Comparison of ENCODE assay signal across 15 cellular contexts in genomic region chr2:241359481-241360045, GRCh38. TPM values are rescaled to one million over a fixed set of nuclear protein-coding genes. Genes with fewer than 3 reads are reported as not detected.
DNase-seq lines count a peak whose midpoint lies in the region; TF ChIP-seq lines count a peak whose summit lies in the region.
"Had no signal": no experiment of that assay in that cellular context is flagged by ENCODE, and none has a peak within 500 bp of the region (broad histone marks: within the 10 kb centered on the region; RNA-seq: fewer than 3 reads in every experiment).

No MANE protein-coding gene starts in this region.

- H3K9me3 ChIP-seq in mucosa of stomach (ENCODE audit: control insufficient read depth, low read length) = no peaks in the 10 kb centered on the region

- no peaks in the 10 kb centered on the region for H3K9me3 Mint-ChIP-seq in brain
- H3K9me3 Mint-ChIP-seq: activated CD4-positive, alpha-beta memory T cell treated with anti-CD3 and anti-CD28 coated beads, Interleukin-2, amount 10 ng/mL, durations not matched to agents 7 days and 5 days; activated T-cell treated with anti-CD3 and anti-CD28 coated beads, Interleukin-2, amount 50 U/mL, for 24 hours; T-helper 1 cell treated with Interleukin-12 subunit alpha and Interleukin-12 subunit beta and Interleukin-4 antibody, amounts not matched to agents 30 μg/mL and 1 μg/mL, for 36 hours had no signal

- peaks cover 59% of the 10 kb centered on the region for H3K4me1 ChIP-seq in mucosa of stomach (ENCODE audit: control insufficient read depth, insufficient read depth, low read length)

- no peak for TF ChIP-seq CTCF in brain (conservative IDR thresholded peaks at IDR 0.05)

- H3K4me1 Mint-ChIP-seq in brain = peaks cover 40% of the 10 kb centered on the region

- H3K9ac ChIP-seq in mucosa of stomach (ENCODE audit: low read length) = peak overlapping the region; percentile 11

- H3K27me3 ChIP-seq in mucosa of stomach (ENCODE audit: control insufficient read depth, insufficient read depth, low read length) = no peaks in the 10 kb centered on the region

- peaks cover 15% of the 10 kb centered on the region for H3K36me3 Mint-ChIP-seq in brain

- no peak overlapping the region for H3K4me3 ChIP-seq in mucosa of stomach (ENCODE audit: low read length)

- in situ Hi-C loops in KBM-7 (cut with MboI; ENCODE audit: low pct_unique_long_range_greater_than_20kb, low sequenced_read_pairs) = no loop called here

- peaks cover 6% of the 10 kb centered on the region for H3K27me3 Mint-ChIP-seq in brain
- H3K27me3 Mint-ChIP-seq: activated CD4-positive, alpha-beta memory T cell treated with anti-CD3 and anti-CD28 coated beads, Interleukin-2, amount 10 ng/mL, durations not matched to agents 7 days and 5 days; activated T-cell treated with anti-CD3 and anti-CD28 coated beads, Interleukin-2, amount 50 U/mL, for 24 hours had no signal

- H3K27ac Mint-ChIP-seq in brain = peak overlapping the region in 1 of 5 experiments; percentile 23
- H3K27ac Mint-ChIP-seq: activated CD4-positive, alpha-beta memory T cell treated with anti-CD3 and anti-CD28 coated beads, Interleukin-2, amount 10 ng/mL, durations not matched to agents 7 days and 5 days; activated T-cell treated with anti-CD3 and anti-CD28 coated beads, Interleukin-2, amount 50 U/mL, for 24 hours; T-helper 1 cell treated with Interleukin-12 subunit alpha and Interleukin-12 subunit beta and Interleukin-4 antibody, amounts not matched to agents 30 μg/mL and 1 μg/mL, for 36 hours had no signal

- H3K4me3 Mint-ChIP-seq in brain = peak overlapping the region in 4 of 5 experiments; percentile 12 to 79 (median 16)
- H3K4me3 Mint-ChIP-seq: activated CD4-positive, alpha-beta memory T cell treated with anti-CD3 and anti-CD28 coated beads, Interleukin-2, amount 10 ng/mL, durations not matched to agents 7 days and 5 days; activated T-cell treated with anti-CD3 and anti-CD28 coated beads, Interleukin-2, amount 50 U/mL, for 24 hours; T-helper 1 cell treated with Interleukin-12 subunit alpha and Interleukin-12 subunit beta and Interleukin-4 antibody, amounts not matched to agents 30 μg/mL and 1 μg/mL, for 36 hours had no signal

- DNase-seq in HuH-7.5 (ENCODE audit: low spot score) (peak; percentile 32), DMS153 (lab: John Stamatoyannopoulos, UW) (no peak), KBM-7 (no peak), NCI-H1436 treated with DMSO at 0.1 percent for 48 hours (lab: John Stamatoyannopoulos, UW) (no peak)
- DNase-seq in NK-92 treated with Interleukin-12 subunit alpha and Interleukin-12 subunit beta, amount 100 ng/mL, for 24 hours (lab: John Stamatoyannopoulos, UW) = no peak
- DNase-seq: activated CD4-positive, alpha-beta memory T cell treated with anti-CD3 and anti-CD28 coated beads, Interleukin-2, amount 10 ng/mL, durations not matched to agents 7 days and 5 days; activated naive CD4-positive, alpha-beta T cell treated with anti-CD3 and anti-CD28 coated beads, Interleukin-2, amount 50 U/mL, for 16 hours; activated T-cell treated with anti-CD3 and anti-CD28 coated beads, Interleukin-2, amount 50 U/mL, for 24 hours; foreskin fibroblast; NCI-H1930; NCI-H446 treated with DMSO at 0.1 percent for 48 hours; stimulated activated CD4-positive, alpha-beta T cell treated with anti-CD3 and anti-CD28 coated beads, Interleukin-1b, Interleukin-23, amount 100 ng/mL, for 48 hours had no signal

- peaks cover 4% of the 10 kb centered on the region for H3K36me3 ChIP-seq in mucosa of stomach (ENCODE audit: control insufficient read depth, insufficient read depth, low read length)

RNA-seq across cellular contexts. Expression of gene FARP2, which starts 3.5 kb away (rescaled TPM):
- 16.2 TPM for polyA plus RNA-seq in brain (ENCODE audit: insufficient read depth, low read depth, low replicate concordance)

RNA-seq across cellular contexts. Expression of gene SEPTIN2, which starts 43.8 kb away (rescaled TPM):
- 266 TPM for polyA plus RNA-seq in brain (ENCODE audit: insufficient read depth, low read depth, low replicate concordance)

RNA-seq across cellular contexts. Expression of gene HDLBP, which starts 44.1 kb away (rescaled TPM):
- polyA plus RNA-seq in brain (ENCODE audit: insufficient read depth, low read depth, low replicate concordance) = 203 TPM
